In the genomic region with DNA sequence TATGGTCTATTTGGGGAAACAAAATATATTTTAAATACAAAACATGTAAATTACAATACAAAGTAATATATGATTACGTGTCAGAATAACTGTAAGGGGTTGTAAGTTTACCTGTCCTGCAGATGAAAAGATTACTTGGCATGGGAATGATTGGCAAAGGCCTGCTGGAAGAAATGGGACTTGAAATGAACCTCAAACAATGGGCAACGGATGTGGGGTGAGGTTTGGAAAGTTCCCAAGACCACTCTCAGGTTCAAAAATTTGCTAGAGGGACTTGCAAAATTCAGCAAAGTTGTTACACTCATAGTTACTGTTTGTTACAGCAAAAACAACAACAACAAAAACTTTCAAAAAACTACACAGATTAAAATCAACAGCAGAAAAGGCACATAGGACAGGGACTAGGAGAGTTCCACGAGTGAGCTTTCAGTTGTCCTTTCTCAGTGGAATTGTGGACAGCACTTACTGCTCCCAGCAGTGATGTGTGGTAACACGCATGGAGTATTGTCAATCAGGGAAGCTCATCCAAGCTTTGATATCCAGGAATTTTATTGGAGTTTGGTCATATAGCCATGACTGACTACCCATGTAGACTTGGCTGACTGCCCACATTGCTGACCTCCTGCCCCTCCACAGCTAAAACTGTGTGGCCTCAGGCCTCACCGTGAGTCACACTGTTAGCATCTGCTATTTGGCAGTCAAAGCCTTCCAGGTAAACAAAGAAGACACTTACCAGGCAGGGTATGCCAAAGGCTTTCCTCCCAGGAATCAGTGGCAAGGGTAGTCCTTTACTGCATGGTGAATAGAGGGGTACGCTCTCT, we compare ENCODE assay signal across 7 cellular contexts. TPM values are rescaled to one million over a fixed set of nuclear protein-coding genes. Genes with fewer than 3 reads are reported as not detected.
DNase-seq lines count a peak whose midpoint lies in the region; ATAC-seq and TF ChIP-seq lines count a peak whose summit lies in the region.

No MANE protein-coding gene starts in this region.

- TF ChIP-seq CTCF in coronary artery (IDR thresholded peaks at IDR 0.05) = no peak

- ATAC-seq in GM18498 (IDR thresholded peaks at IDR 0.05; ENCODE audit: unreplicated experiment) = no peak
- ATAC-seq in HG03196 (IDR thresholded peaks at IDR 0.05; ENCODE audit: unreplicated experiment) = no peak

- H3K27ac ChIP-seq in SJSA1 (peak overlapping the region; percentile 80), coronary artery (no peak overlapping the region)

- peak; percentile 89 for DNase-seq in HK-2 (ENCODE audit: unreplicated experiment)
- peak; percentile 93 to 98 for DNase-seq in SJSA1 (ENCODE audit: low read depth in 1 of 2, low spot score in 2 of 2)
- DNase-seq in foreskin melanocyte = peak; percentile 67
- DNase-seq in smooth muscle cell of the brain vasculature (ENCODE audit: low read depth, low spot score) = peak; percentile 37
- DNase-seq in coronary artery (ENCODE audit: low spot score) = no peak

- H3K4me3 ChIP-seq in SJSA1 = no peak overlapping the region
- no peak overlapping the region for H3K4me3 ChIP-seq in coronary artery

- no peaks in the 10 kb centered on the region for H3K36me3 ChIP-seq in SJSA1

- H3K27me3 ChIP-seq in SJSA1 (replicated peaks) = no peaks in the 10 kb centered on the region

- peaks cover 57% of the 10 kb centered on the region for H3K4me1 ChIP-seq in SJSA1 (replicated peaks)

- no peaks in the 10 kb centered on the region for H3K9me3 ChIP-seq in SJSA1 (replicated peaks)

RNA-seq across cellular contexts. Expression of gene EXOC6, which starts 43.8 kb away (rescaled TPM):
- 10.5 and 18.6 TPM in 2 replicates for total RNA-seq in SJSA1 (2014; rRNA removed; shearing (Covaris generic))
